Comparison of ENCODE assay signal across 12 cellular contexts in the genomic region with DNA sequence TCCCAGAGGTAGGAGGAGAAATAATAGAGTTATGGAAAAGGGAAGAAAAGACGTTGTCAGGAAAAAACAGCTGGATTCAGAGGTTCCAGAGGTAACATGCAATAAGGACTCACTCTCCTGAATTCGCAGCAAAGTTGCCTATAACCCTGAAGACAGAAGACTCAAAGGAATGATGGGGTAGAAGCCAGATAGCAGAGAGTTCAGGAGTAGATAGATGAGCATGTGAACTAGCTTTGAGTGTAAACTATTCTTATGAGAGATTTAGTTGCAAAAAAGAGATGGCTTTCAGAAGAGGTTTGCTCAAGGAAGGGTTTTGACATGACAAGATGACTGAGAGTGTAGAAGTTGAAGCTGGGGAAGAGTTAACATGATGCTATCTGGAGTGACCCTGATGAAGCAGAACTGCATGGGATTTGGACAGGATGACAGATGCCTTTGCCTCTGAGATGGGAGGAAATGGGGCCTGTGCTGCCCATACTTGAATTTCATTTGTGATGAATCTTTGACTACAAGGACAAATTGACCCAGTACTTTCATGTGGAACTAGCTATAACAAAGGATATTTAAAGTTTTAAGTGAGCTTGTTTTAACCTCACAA.
"Had no signal": no experiment of that assay in that cellular context is flagged by ENCODE, and none has a peak within 500 bp of the region (broad histone marks: within the 10 kb centered on the region; RNA-seq: fewer than 3 reads in every experiment).

No MANE protein-coding gene starts in this region.

- H3K9me3 ChIP-seq: esophagus squamous epithelium had no signal

- H2AFZ ChIP-seq: neural progenitor cell had no signal

- H3K4me2 ChIP-seq: neural progenitor cell had no signal

- H3K36me3 Mint-ChIP-seq: activated naive CD4-positive, alpha-beta T cell treated with anti-CD3 and anti-CD28 coated beads, Interleukin-2, amount 10 ng/mL, durations not matched to agents 7 days and 5 days; neural progenitor cell; stimulated activated effector memory CD8-positive, alpha-beta T cell treated with anti-CD3 and anti-CD28 coated beads, Interleukin-12 subunit alpha, Interleukin-12 subunit beta, amount 100 ng/mL, for 72 hours had no signal

- H3K27me3 Mint-ChIP-seq: activated naive CD4-positive, alpha-beta T cell treated with anti-CD3 and anti-CD28 coated beads, Interleukin-2, amount 10 ng/mL, durations not matched to agents 7 days and 5 days had no signal

- H3K27ac Mint-ChIP-seq: activated naive CD4-positive, alpha-beta T cell treated with anti-CD3 and anti-CD28 coated beads, Interleukin-2, amount 10 ng/mL, durations not matched to agents 7 days and 5 days; neural progenitor cell; stimulated activated effector memory CD8-positive, alpha-beta T cell treated with anti-CD3 and anti-CD28 coated beads, Interleukin-12 subunit alpha, Interleukin-12 subunit beta, amount 100 ng/mL, for 72 hours; T-helper 2 cell treated with Interferon-gamma antibody and Interleukin-4, amounts not matched to agents 5 μg/mL and 100 μg/mL, for 36 hours had no signal

- H3K4me1 ChIP-seq: esophagus squamous epithelium, neural progenitor cell had no signal

- H3K27me3 ChIP-seq: esophagus squamous epithelium, neural progenitor cell had no signal

- H3K4me3 Mint-ChIP-seq: activated naive CD4-positive, alpha-beta T cell treated with anti-CD3 and anti-CD28 coated beads, Interleukin-2, amount 10 ng/mL, durations not matched to agents 7 days and 5 days; neural progenitor cell; stimulated activated effector memory CD8-positive, alpha-beta T cell treated with anti-CD3 and anti-CD28 coated beads, Interleukin-12 subunit alpha, Interleukin-12 subunit beta, amount 100 ng/mL, for 72 hours; T-helper 2 cell treated with Interferon-gamma antibody and Interleukin-4, amounts not matched to agents 5 μg/mL and 100 μg/mL, for 36 hours had no signal

- H3K9me3 Mint-ChIP-seq: activated naive CD4-positive, alpha-beta T cell treated with anti-CD3 and anti-CD28 coated beads, Interleukin-2, amount 10 ng/mL, durations not matched to agents 7 days and 5 days; T-helper 2 cell treated with Interferon-gamma antibody and Interleukin-4, amounts not matched to agents 5 μg/mL and 100 μg/mL, for 36 hours had no signal

- H3K9ac ChIP-seq: neural progenitor cell had no signal

- H3K4me3 ChIP-seq: dorsolateral prefrontal cortex, esophagus squamous epithelium, lung, neural progenitor cell had no signal

- DNase-seq: activated CD4-positive, alpha-beta T cell treated with anti-CD3 and anti-CD28 coated beads for 1 hour; activated CD4-positive, alpha-beta T cell treated with anti-CD3 and anti-CD28 coated beads, Interleukin-2, amount 50 U/mL, for 4 hours; activated naive CD4-positive, alpha-beta T cell treated with anti-CD3 and anti-CD28 coated beads, Interleukin-2, amount 10 ng/mL, durations not matched to agents 7 days and 5 days; activated T-cell treated with anti-CD3 and anti-CD28 coated beads for 4 hours; dorsolateral prefrontal cortex; esophagus squamous epithelium; stimulated activated CD4-positive, alpha-beta T cell treated with anti-CD3 and anti-CD28 coated beads, Interleukin-12 subunit alpha, Interleukin-12 subunit beta, amount 100 ng/mL, for 4 hours; stimulated activated CD4-positive, alpha-beta T cell treated with anti-CD3 and anti-CD28 coated beads, Interleukin-2, amount 100 ng/mL, for 24 hours had no signal

- H3K36me3 ChIP-seq: esophagus squamous epithelium, neural progenitor cell had no signal

- H3K27ac ChIP-seq: dorsolateral prefrontal cortex, esophagus squamous epithelium, neural progenitor cell had no signal

- ATAC-seq: stimulated activated effector memory CD8-positive, alpha-beta T cell treated with anti-CD3 and anti-CD28 coated beads, Interleukin-12 subunit alpha, Interleukin-12 subunit beta, amount 100 ng/mL, for 72 hours had no signal

- H3K4me1 Mint-ChIP-seq: activated naive CD4-positive, alpha-beta T cell treated with anti-CD3 and anti-CD28 coated beads, Interleukin-2, amount 10 ng/mL, durations not matched to agents 7 days and 5 days; neural progenitor cell; stimulated activated effector memory CD8-positive, alpha-beta T cell treated with anti-CD3 and anti-CD28 coated beads, Interleukin-12 subunit alpha, Interleukin-12 subunit beta, amount 100 ng/mL, for 72 hours had no signal
